15 cellular contexts compared by ENCODE assay signal in genomic region chr7:70458195-70458695, GRCh38.
DNase-seq lines count a peak whose midpoint lies in the region; ATAC-seq lines count a peak whose summit lies in the region.
"Had no signal": no experiment of that assay in that cellular context is flagged by ENCODE, and none has a peak within 500 bp of the region (broad histone marks: within the 10 kb centered on the region; RNA-seq: fewer than 3 reads in every experiment).

No MANE protein-coding gene starts in this region.

- H3K4me1 Mint-ChIP-seq in effector memory CD8-positive, alpha-beta T cell (ENCODE audit: low read depth in 2 of 2), result peaks cover 15 to 23% of the 10 kb centered on the region in 2 donors

- H3K9me3 Mint-ChIP-seq in effector memory CD8-positive, alpha-beta T cell, result no peaks in the 10 kb centered on the region
- H3K9me3 Mint-ChIP-seq: T-helper 2 cell treated with Interferon-gamma antibody and Interleukin-4, amounts not matched to agents 5 μg/mL and 100 μg/mL, for 36 hours had no signal

- H3K27me3 Mint-ChIP-seq in effector memory CD8-positive, alpha-beta T cell, result no peaks in the 10 kb centered on the region

- H3K27ac Mint-ChIP-seq in effector memory CD8-positive, alpha-beta T cell, result peak overlapping the region; percentile 20 to 76
- H3K27ac Mint-ChIP-seq: T-helper 2 cell treated with Interferon-gamma antibody and Interleukin-4, amounts not matched to agents 5 μg/mL and 100 μg/mL, for 36 hours had no signal

- intact Hi-C loops in sciatic nerve (cut with DNase I) (no loop called here), posterior cingulate gyrus (cut with DNase I) (no loop called here)

- DNase-seq in DMS79 (lab: John Stamatoyannopoulos, UW) (peak; percentile 68), DMS79 treated with DMSO at 0.1 percent for 48 hours (lab: John Stamatoyannopoulos, UW) (no peak), NCI-H2227 (lab: John Stamatoyannopoulos, UW; ENCODE audit: unreplicated experiment) (peak; percentile 83), sciatic nerve (ENCODE audit: low spot score) (peak; percentile 65), GM19240 (ENCODE audit: insufficient read length, low spot score) (no peak), posterior cingulate gyrus (no peak)
- no peak for DNase-seq in effector memory CD8-positive, alpha-beta T cell
- DNase-seq: activated CD4-positive, alpha-beta T cell treated with anti-CD3 and anti-CD28 coated beads for 48 hours; activated T-cell treated with anti-CD3 and anti-CD28 coated beads, Interleukin-2, amount 50 U/mL, for 48 hours; left ventricle myocardium inferior; NCI-H526; occipital lobe had no signal

- H3K36me3 Mint-ChIP-seq in effector memory CD8-positive, alpha-beta T cell (ENCODE audit: insufficient read depth), result no peaks in the 10 kb centered on the region

- H3K4me3 Mint-ChIP-seq in effector memory CD8-positive, alpha-beta T cell, result no peak overlapping the region
- H3K4me3 Mint-ChIP-seq: T-helper 2 cell treated with Interferon-gamma antibody and Interleukin-4, amounts not matched to agents 5 μg/mL and 100 μg/mL, for 36 hours had no signal

- no peak for ATAC-seq in effector memory CD8-positive, alpha-beta T cell (replicated peaks)
- ATAC-seq in sciatic nerve, result peak; percentile 9
- no peak for ATAC-seq in HG03565 (IDR thresholded peaks at IDR 0.05; ENCODE audit: unreplicated experiment)
- ATAC-seq: GM12878 had no signal

Comparison
In these comparisons a context has a peak if more than half of its experiments do, and no peak if none do; other contexts are left out.
1. DNase-seq: peak in DMS79 (single experiment), NCI-H2227 (single experiment) and sciatic nerve (single experiment); none in DMS79 treated with DMSO at 0.1 percent for 48 hours (single experiment), effector memory CD8-positive, alpha-beta T cell (0 of 3), GM19240 (single experiment) and posterior cingulate gyrus (0 of 10).